In genomic region chr6:140774080-140774505, GRCh38 we compare ENCODE assay signal across 1 cellular context.
TF ChIP-seq lines count a peak whose summit lies in the region.

No MANE protein-coding gene starts in this region.

TF ChIP-seq in IMR-90, 13 proteins besides CTCF, POLR2A, EP300 and RAD21 (continued from another document):
- TF ChIP-seq CHD1 (IDR thresholded peaks at IDR 0.05; ENCODE audit: low read depth, low read length) (no peak), MAZ (IDR thresholded peaks at IDR 0.05; ENCODE audit: borderline replicate concordance, low read depth, low read length) (no peak), RCOR1 (IDR thresholded peaks at IDR 0.05; ENCODE audit: insufficient replicate concordance, low read length) (no peak), SMC3 (IDR thresholded peaks at IDR 0.05; ENCODE audit: low read depth, low read length) (no peak), NFE2L2 (IDR thresholded peaks at IDR 0.05; ENCODE audit: low read depth, low read length) (0 out of 2 replicates have a peak, but pooled peaks have one; percentile 11), MXI1 (IDR thresholded peaks at IDR 0.05; ENCODE audit: borderline replicate concordance, low read depth, low read length) (no peak), MAFK (IDR thresholded peaks at IDR 0.05; ENCODE audit: low read depth, low read length) (peak; percentile 71), FOS (IDR thresholded peaks at IDR 0.05; ENCODE audit: low read depth, low read length) (peak; percentile 91), CEBPB (IDR thresholded peaks at IDR 0.05; ENCODE audit: low read depth, low read length) (no peak), RFX5 (IDR thresholded peaks at IDR 0.05; ENCODE audit: low read depth, low read length) (no peak)
